8 cellular contexts compared by ENCODE assay signal in the genomic region with DNA sequence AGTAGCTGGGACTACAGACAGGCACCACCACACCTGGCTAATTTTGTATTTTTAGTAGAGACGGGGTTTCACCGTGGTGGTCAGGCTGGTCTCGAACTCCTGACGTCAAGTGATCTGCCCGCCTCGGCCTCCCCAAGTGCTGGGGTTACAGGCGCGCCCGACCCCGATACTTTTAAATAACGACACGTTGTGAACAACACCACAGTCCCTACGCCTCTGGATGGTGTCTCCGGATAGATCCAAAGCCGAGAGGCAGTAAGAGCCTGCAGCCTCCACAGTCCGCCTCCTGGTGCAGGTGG. TPM values are rescaled to one million over a fixed set of nuclear protein-coding genes. Genes with fewer than 3 reads are reported as not detected.
DNase-seq lines count a peak whose midpoint lies in the region; ATAC-seq, FAIRE-seq and TF ChIP-seq lines count a peak whose summit lies in the region.
"Not testable (repeated sequence)": the region's sequence is repeated elsewhere in the genome, so short reads cannot be mapped to it uniquely, and the experiment has no call there.

No MANE protein-coding gene starts in this region.

- peaks cover 28% of the 10 kb centered on the region for H3K36me3 ChIP-seq in HUES48 (ENCODE audit: control insufficient read depth, insufficient read depth, low read length)
- not testable (repeated sequence) for H3K36me3 ChIP-seq in GM12878 (ENCODE audit: control insufficient read depth in 2 of 2, insufficient read depth in 2 of 2, low read length in 1 of 2); fibroblast of lung (ENCODE audit: control insufficient read depth, insufficient read depth, low read length); upper lobe of right lung

- not testable (repeated sequence) for H3K4me1 Mint-ChIP-seq in T-helper 2 cell treated with Interferon-gamma antibody and Interleukin-4, amounts not matched to agents 5 μg/mL and 100 μg/mL, for 36 hours (ENCODE audit: low read depth)
- H3K4me1 Mint-ChIP-seq in progenitor cell of endocrine pancreas (ENCODE audit: low read depth) = peaks cover 17% of the 10 kb centered on the region

- CTCF ChIA-PET in GM12878 (lab: Yijun Ruan, JAX) = interaction anchor here (0.9 to 1.5 kb wide), 4 partner anchors 15 to 319 kb away, joined by 3 to 5 read pairs (median 4); no protein-coding TSS in a partner anchor

- H3K9ac ChIP-seq in HUES48 (ENCODE audit: low read depth, low read length) (peak overlapping the region; percentile 70), GM12878 (ENCODE audit: control insufficient read depth, insufficient read depth, low read length) (peak overlapping the region; percentile 58), fibroblast of lung (ENCODE audit: insufficient read depth, low read length) (peak overlapping the region; percentile 69)

- H3K4me3 ChIP-seq in HUES48 (ENCODE audit: low read depth, low read length) (peak overlapping the region; percentile 74), GM12878 (peak overlapping the region; percentile 72), fibroblast of lung (replicated peaks in 1 of 4; ENCODE audit: control extremely low read depth in 1 of 4, insufficient read depth in 1 of 4, low read depth in 3 of 4, low read length in 4 of 4) (peak overlapping the region; percentile 42 to 78 (median 56)), lower leg skin (ENCODE audit: low read depth, poor library complexity, severe bottlenecking) (peak overlapping the region; percentile 51), upper lobe of right lung (peak overlapping the region; percentile 82)

- H3K79me2 ChIP-seq in GM12878 (ENCODE audit: control insufficient read depth, insufficient read depth, low read length) (peaks cover 14% of the 10 kb centered on the region), fibroblast of lung (ENCODE audit: control insufficient read depth, insufficient read depth, low read length) (peaks cover 26% of the 10 kb centered on the region)

- H3K4me2 ChIP-seq in GM12878 (ENCODE audit: control insufficient read depth, insufficient read depth) (peak overlapping the region; percentile 75), fibroblast of lung (ENCODE audit: extremely low read depth, insufficient read depth, low read length) (peak overlapping the region; percentile 66)

- peak; percentile 47 for DNase-seq in G401 (ENCODE audit: low spot score)
- DNase-seq in T-helper 2 cell treated with Interferon-gamma antibody and Interleukin-4, amounts not matched to agents 5 μg/mL and 100 μg/mL, for 36 hours (ENCODE audit: low spot score); GM12878 (ENCODE audit: low read depth, low spot score); fibroblast of lung (ENCODE audit: low read depth in 2 of 2); lower leg skin (ENCODE audit: low spot score in 2 of 2); progenitor cell of endocrine pancreas (ENCODE audit: low spot score, unreplicated experiment); upper lobe of right lung: not testable (repeated sequence)

- not testable (repeated sequence) for H3K4me1 ChIP-seq in HUES48 (ENCODE audit: control insufficient read depth, insufficient read depth, low read length); GM12878 (ENCODE audit: control insufficient read depth, insufficient read depth, low read length); fibroblast of lung (ENCODE audit: control insufficient read depth, extremely low read depth, insufficient read depth, low read length); upper lobe of right lung

- not testable (repeated sequence) for BruUV-seq in GM12878 (replicated peaks; lab: Mats Ljungman, UMichigan)

- RAD21 ChIA-PET in GM12878 (lab: Charles Lee; ENCODE audit: unreplicated experiment) = not testable (repeated sequence)

- not testable (repeated sequence) for H3K27me3 Mint-ChIP-seq in T-helper 2 cell treated with Interferon-gamma antibody and Interleukin-4, amounts not matched to agents 5 μg/mL and 100 μg/mL, for 36 hours (ENCODE audit: low read depth); progenitor cell of endocrine pancreas

- not testable (repeated sequence) for TF ChIP-seq EP300 in GM12878 (IDR thresholded peaks at IDR 0.05; ENCODE audit: borderline replicate concordance in 1 of 2, control insufficient read depth in 1 of 2, low read depth in 2 of 2, low read length in 2 of 2)

- H2AFZ ChIP-seq in GM12878 (ENCODE audit: control insufficient read depth, low read depth, low read length) = peak overlapping the region; percentile 79
- H2AFZ ChIP-seq in fibroblast of lung (ENCODE audit: low read length) = peak overlapping the region; percentile 24

- not testable (repeated sequence) for H4K20me1 ChIP-seq in GM12878 (ENCODE audit: control insufficient read depth, insufficient read depth); fibroblast of lung (ENCODE audit: control insufficient read depth, extremely low read depth, insufficient read depth, low read length)

- H3K4me3 Mint-ChIP-seq in T-helper 2 cell treated with Interferon-gamma antibody and Interleukin-4, amounts not matched to agents 5 μg/mL and 100 μg/mL, for 36 hours = peak overlapping the region; percentile 78
- H3K4me3 Mint-ChIP-seq in progenitor cell of endocrine pancreas (ENCODE audit: low read depth) = peak overlapping the region; percentile 78

- TF ChIP-seq POLR2A in GM12878 (IDR thresholded peaks at IDR 0.05; ENCODE audit: low read depth, low read length); lower leg skin (IDR thresholded peaks at IDR 0.05): not testable (repeated sequence)

- peaks cover 21% of the 10 kb centered on the region for H3K36me3 Mint-ChIP-seq in T-helper 2 cell treated with Interferon-gamma antibody and Interleukin-4, amounts not matched to agents 5 μg/mL and 100 μg/mL, for 36 hours (ENCODE audit: low read depth)
- peaks cover 10% of the 10 kb centered on the region for H3K36me3 Mint-ChIP-seq in progenitor cell of endocrine pancreas (ENCODE audit: insufficient read depth)

- ATAC-seq in GM12878 = peak; percentile 42
- not testable (repeated sequence) for ATAC-seq in upper lobe of right lung

- H3K9me3 Mint-ChIP-seq in T-helper 2 cell treated with Interferon-gamma antibody and Interleukin-4, amounts not matched to agents 5 μg/mL and 100 μg/mL, for 36 hours; progenitor cell of endocrine pancreas (ENCODE audit: low read depth): not testable (repeated sequence)

- WGBS in GM12878 (ENCODE audit: insufficient coverage, insufficient replicate concordance, low lambda C conversion rate, missing lambda C conversion rate) = 5% methylated on average over 16 of the region's 16 CpGs
- WGBS in lower leg skin, 2 donors = 10 to 17% methylated on average over 15 to 16 of the region's 16 CpGs

- SMC1A ChIA-PET in GM12878 (lab: Charles Lee; ENCODE audit: uncharacterized antibody, unreplicated experiment) = interaction anchor here (1.1 to 1.2 kb wide), 4 partner anchors 10 to 249 kb away, joined by 3 to 6 read pairs (median 4); no protein-coding TSS in a partner anchor

- in situ Hi-C loops in G401 (cut with HindIII; ENCODE audit: low sequenced_read_pairs); GM12878 (cut with MboI): not testable (repeated sequence)

- H3K27ac Mint-ChIP-seq in T-helper 2 cell treated with Interferon-gamma antibody and Interleukin-4, amounts not matched to agents 5 μg/mL and 100 μg/mL, for 36 hours = peak overlapping the region; percentile 20
- H3K27ac Mint-ChIP-seq in progenitor cell of endocrine pancreas = peak overlapping the region; percentile 92

- H3K27me3 ChIP-seq in HUES48 (ENCODE audit: control insufficient read depth, insufficient read depth, low read length); GM12878 (replicated peaks in 1 of 2; ENCODE audit: control insufficient read depth in 2 of 2, insufficient read depth in 2 of 2, low read length in 1 of 2); fibroblast of lung (ENCODE audit: control insufficient read depth, insufficient read depth, low read length); upper lobe of right lung: not testable (repeated sequence)

- H3K27ac ChIP-seq in HUES48 (ENCODE audit: low read depth, low read length) = not testable (repeated sequence)
- H3K27ac ChIP-seq in GM12878 (ENCODE audit: control insufficient read depth, insufficient read depth) = peak overlapping the region; percentile 37
- H3K27ac ChIP-seq in fibroblast of lung (ENCODE audit: insufficient read depth, low read length) = peak overlapping the region; percentile 52
- peak overlapping the region; percentile 74 for H3K27ac ChIP-seq in upper lobe of right lung

- TF ChIP-seq CTCF in GM12878 (IDR thresholded peaks at IDR 0.05 in 2 of 3, conservative IDR thresholded peaks at IDR 0.05 in 1 of 3; ENCODE audit: control insufficient read depth in 2 of 3, extremely low read depth in 1 of 3, insufficient read depth in 1 of 3, low read depth in 3 of 3, low read length in 3 of 3); fibroblast of lung (conservative IDR thresholded peaks at IDR 0.05 in 1 of 2, IDR thresholded peaks at IDR 0.05 in 1 of 2; ENCODE audit: low read depth in 1 of 2, low read length in 2 of 2); lower leg skin (IDR thresholded peaks at IDR 0.05); progenitor cell of endocrine pancreas (IDR thresholded peaks at IDR 0.05; ENCODE audit: unreplicated experiment); upper lobe of right lung (IDR thresholded peaks at IDR 0.05): not testable (repeated sequence)

- not testable (repeated sequence) for H3K9me3 ChIP-seq in HUES48 (ENCODE audit: control insufficient read depth, insufficient read depth, low read length); GM12878 (replicated peaks; ENCODE audit: control insufficient read depth, insufficient read depth, low read length); fibroblast of lung (ENCODE audit: control insufficient read depth, insufficient read depth, low read depth, low read length); upper lobe of right lung

- POLR2A ChIA-PET in GM12878 (lab: Charles Lee) = interaction anchor here (1.3 kb wide), 1 partner anchor 21 kb away, joined by 9 read pairs; a partner anchor contains a TSS

- intact Hi-C loops in GM12878 (cut with micrococcal nuclease; ENCODE audit: unreplicated experiment) = loop anchor here (5.0 kb wide), 1 partner anchor 51 kb away; a partner anchor contains a TSS
- intact Hi-C loops in lower leg skin (cut with DNase I; ENCODE audit: low total_unique reads); upper lobe of right lung (cut with DNase I): not testable (repeated sequence)

- not testable (repeated sequence) for TF ChIP-seq RAD21 in GM12878 (IDR thresholded peaks at IDR 0.05; ENCODE audit: insufficient read depth, low read depth, low read length)

- FAIRE-seq in GM12878 (lab: Jason Lieb, UNC) = not testable (repeated sequence)

RNA-seq across cellular contexts. Expression of a gene that starts 0.8 kb away (rescaled TPM):
- total RNA-seq in G401 (2014; rRNA removed; shearing (Covaris generic)) = 39.4 and 42.0 TPM in 2 replicates
- total RNA-seq in GM12878 (2013; cell fraction: nucleolus; rRNA removed) = 22.6 and 25.4 TPM in 2 replicates
- total RNA-seq in GM12878 (2014; rRNA removed) = 14.6 and 18.8 TPM in 2 replicates
- total RNA-seq in GM12878 (2014; rRNA removed; fragmentation: Illumina TruSeq; extraction: Trizol) = 16.1 and 17.3 TPM in 2 replicates
- 23.6 and 27.9 TPM in 2 replicates for total RNA-seq in GM12878 (2021)
- polyA plus RNA-seq in GM12878 (2011; ENCODE audit: low read depth) = 14.1 TPM
- polyA plus RNA-seq in GM12878 (2011; rRNA removed) = 24.0 and 29.7 TPM in 2 replicates
- 44.3 and 48.0 TPM in 2 replicates for polyA plus RNA-seq in GM12878 (2011; cell fraction: cytosol; rRNA removed)
- 17.3 and 20.9 TPM in 2 replicates for polyA plus RNA-seq in GM12878 (2011; cell fraction: nucleus; rRNA removed)
- polyA plus RNA-seq in GM12878 (2012) = 18.5 and 20.6 TPM in 2 replicates
- 21.8 and 24.0 TPM in 2 replicates for polyA plus RNA-seq in GM12878 (2014; fragmentation: Illumina TruSeq; extraction: Trizol)
- 1 to 10 TPM; 2.9 to 6.2 TPM for polyA plus RNA-seq in GM12878 (2014; fragmentation: Nextera tagmentation; extraction: Ambion mirVana)
- 20.4 and 25.9 TPM in 2 replicates for polyA plus RNA-seq in GM12878 (2014; rRNA removed)
- polyA plus RNA-seq in GM12878 (2016; fragmentation: Nextera tagmentation; extraction: Ambion mirVana) = 10 to 100 TPM; 14.3 to 16.8 TPM
- polyA minus RNA-seq in GM12878 (2011; rRNA and poly(A)+ RNA removed) = 59.7 and 62.1 TPM in 2 replicates
- polyA minus RNA-seq in GM12878 (2011; cell fraction: cytosol; rRNA and poly(A)+ RNA removed) = 13.5 and 14.9 TPM in 2 replicates
- polyA minus RNA-seq in GM12878 (2011; cell fraction: nucleus; rRNA and poly(A)+ RNA removed) = 8.7 and 12.3 TPM in 2 replicates
- 7.6 and 16.4 TPM in 2 replicates for total RNA-seq in fibroblast of lung
- 38.2 and 54.7 TPM in 2 replicates for polyA plus RNA-seq in fibroblast of lung
- polyA plus RNA-seq in fibroblast of lung (2012) = 25.1 and 37.4 TPM in 2 replicates
- polyA minus RNA-seq in fibroblast of lung (ENCODE audit: low replicate concordance) = 51.5 and 73.5 TPM in 2 replicates
- 100 to 1,000 TPM in 1 of 4 donors, 10 to 100 TPM in 3; 75.2 to 111 (median 78.8) TPM for total RNA-seq in lower leg skin
- total RNA-seq in progenitor cell of endocrine pancreas = 27.2 and 28.0 TPM in 2 replicates
- 11.9 TPM for total RNA-seq in upper lobe of right lung

RNA-seq across cellular contexts. Expression of a gene that starts 17.0 kb away (rescaled TPM):
- 17.3 and 32.6 TPM in 2 replicates for total RNA-seq in G401 (2014; rRNA removed; shearing (Covaris generic))
- 75.2 and 78.3 TPM in 2 replicates for total RNA-seq in GM12878 (2013; cell fraction: nucleolus; rRNA removed)
- total RNA-seq in GM12878 (2014; rRNA removed) (12.0 and 12.2 TPM in 2 replicates), GM12878 (2014; rRNA removed; fragmentation: Illumina TruSeq; extraction: Trizol) (10.2 and 11.2 TPM in 2 replicates), GM12878 (2021) (43.0 and 48.0 TPM in 2 replicates), fibroblast of lung (10.8 and 14.7 TPM in 2 replicates), lower leg skin (10 to 100 TPM; 25.6 to 44.2 (median 29.4) TPM), progenitor cell of endocrine pancreas (75.2 and 87.4 TPM in 2 replicates), upper lobe of right lung (79.5 TPM)
- 7.2 TPM for polyA plus RNA-seq in GM12878 (2011; ENCODE audit: low read depth)
- polyA plus RNA-seq in GM12878 (2011; rRNA removed) (13.0 and 15.4 TPM in 2 replicates), GM12878 (2014; fragmentation: Illumina TruSeq; extraction: Trizol) (13.9 and 15.5 TPM in 2 replicates), GM12878 (2014; fragmentation: Nextera tagmentation; extraction: Ambion mirVana) (1 to 10 TPM; 1.9 to 2.0 TPM), GM12878 (2014; rRNA removed) (13.5 and 16.1 TPM in 2 replicates), GM12878 (2016; fragmentation: Nextera tagmentation; extraction: Ambion mirVana) (10 to 100 TPM; 15.8 to 16.8 TPM), fibroblast of lung (32.8 and 41.3 TPM in 2 replicates)
- 13.6 and 15.0 TPM in 2 replicates for polyA plus RNA-seq in GM12878 (2011; cell fraction: cytosol; rRNA removed)
- polyA plus RNA-seq in GM12878 (2011; cell fraction: nucleus; rRNA removed) = 15.6 and 16.9 TPM in 2 replicates
- 18.0 and 24.0 TPM in 2 replicates for polyA plus RNA-seq in GM12878 (2012)
- polyA minus RNA-seq in GM12878 (2011; rRNA and poly(A)+ RNA removed) = 67.3 and 122 TPM in 2 replicates
- 15.9 and 30.5 TPM in 2 replicates for polyA minus RNA-seq in GM12878 (2011; cell fraction: cytosol; rRNA and poly(A)+ RNA removed)
- 36.3 and 54.1 TPM in 2 replicates for polyA minus RNA-seq in GM12878 (2011; cell fraction: nucleus; rRNA and poly(A)+ RNA removed)
- polyA plus RNA-seq in fibroblast of lung (2012) = 34.7 and 42.9 TPM in 2 replicates
- polyA minus RNA-seq in fibroblast of lung (ENCODE audit: low replicate concordance) = 250 and 414 TPM in 2 replicates

RNA-seq across cellular contexts. Expression of a gene that starts 20.5 kb away (rescaled TPM):
- 36.1 and 39.9 TPM in 2 replicates for total RNA-seq in G401 (2014; rRNA removed; shearing (Covaris generic))
- total RNA-seq in GM12878 (2013; cell fraction: nucleolus; rRNA removed) = 28.8 and 31.2 TPM in 2 replicates
- total RNA-seq in GM12878 (2014; rRNA removed) = 32.9 and 37.3 TPM in 2 replicates
- 10.1 and 11.9 TPM in 2 replicates for total RNA-seq in GM12878 (2014; rRNA removed; fragmentation: Illumina TruSeq; extraction: Trizol)
- total RNA-seq in GM12878 (2021) = 47.7 and 49.1 TPM in 2 replicates
- 13.8 TPM for polyA plus RNA-seq in GM12878 (2011; ENCODE audit: low read depth)
- polyA plus RNA-seq in GM12878 (2011; rRNA removed) = 7.0 and 31.6 TPM in 2 replicates
- 24.3 and 27.8 TPM in 2 replicates for polyA plus RNA-seq in GM12878 (2011; cell fraction: cytosol; rRNA removed)
- 40.0 and 46.3 TPM in 2 replicates for polyA plus RNA-seq in GM12878 (2011; cell fraction: nucleus; rRNA removed)
- 20.9 and 22.6 TPM in 2 replicates for polyA plus RNA-seq in GM12878 (2012)
- 28.0 and 48.2 TPM in 2 replicates for polyA plus RNA-seq in GM12878 (2014; fragmentation: Illumina TruSeq; extraction: Trizol)
- polyA plus RNA-seq in GM12878 (2014; fragmentation: Nextera tagmentation; extraction: Ambion mirVana) = 1 to 10 TPM; 2.4 to 5.0 TPM
- 27.3 and 33.1 TPM in 2 replicates for polyA plus RNA-seq in GM12878 (2014; rRNA removed)
- 10 to 100 TPM; 53.3 to 55.6 TPM for polyA plus RNA-seq in GM12878 (2016; fragmentation: Nextera tagmentation; extraction: Ambion mirVana)
- polyA minus RNA-seq in GM12878 (2011; rRNA and poly(A)+ RNA removed) = 29.4 and 35.0 TPM in 2 replicates
- 10.4 and 15.1 TPM in 2 replicates for polyA minus RNA-seq in GM12878 (2011; cell fraction: cytosol; rRNA and poly(A)+ RNA removed)
- 25.1 and 40.4 TPM in 2 replicates for polyA minus RNA-seq in GM12878 (2011; cell fraction: nucleus; rRNA and poly(A)+ RNA removed)
- 7.4 and 10.0 TPM in 2 replicates for total RNA-seq in fibroblast of lung
- 9.3 and 14.2 TPM in 2 replicates for polyA plus RNA-seq in fibroblast of lung
- polyA plus RNA-seq in fibroblast of lung (2012) = 9.3 and 16.2 TPM in 2 replicates
- 43.1 and 75.2 TPM in 2 replicates for polyA minus RNA-seq in fibroblast of lung (ENCODE audit: low replicate concordance)
- 10 to 100 TPM; 27.7 to 48.3 (median 37.7) TPM for total RNA-seq in lower leg skin
- total RNA-seq in progenitor cell of endocrine pancreas = 39.8 and 43.2 TPM in 2 replicates
- total RNA-seq in upper lobe of right lung = 23.0 TPM

RNA-seq across cellular contexts. Expression of a gene that starts 50.5 kb away (rescaled TPM):
- 87.4 and 182 TPM in 2 replicates for total RNA-seq in G401 (2014; rRNA removed; shearing (Covaris generic))
- total RNA-seq in GM12878 (2013; cell fraction: nucleolus; rRNA removed) = 72.1 and 79.7 TPM in 2 replicates
- total RNA-seq in GM12878 (2014; rRNA removed) = 40.8 and 53.9 TPM in 2 replicates
- total RNA-seq in GM12878 (2014; rRNA removed; fragmentation: Illumina TruSeq; extraction: Trizol) = 59.9 and 65.3 TPM in 2 replicates
- total RNA-seq in GM12878 (2021) = 68.2 and 72.0 TPM in 2 replicates
- polyA plus RNA-seq in GM12878 (2011; ENCODE audit: low read depth) = 37.5 TPM
- polyA plus RNA-seq in GM12878 (2011; rRNA removed) = 87.1 and 108 TPM in 2 replicates
- 34.3 and 46.0 TPM in 2 replicates for polyA plus RNA-seq in GM12878 (2011; cell fraction: cytosol; rRNA removed)
- polyA plus RNA-seq in GM12878 (2011; cell fraction: nucleus; rRNA removed) = 47.0 and 56.4 TPM in 2 replicates
- 45.5 and 52.9 TPM in 2 replicates for polyA plus RNA-seq in GM12878 (2012)
- 67.4 and 72.0 TPM in 2 replicates for polyA plus RNA-seq in GM12878 (2014; fragmentation: Illumina TruSeq; extraction: Trizol)
- 100 to 1,000 TPM in 1 of 2 experiments, 10 to 100 TPM in 1; 83.4 to 107 TPM for polyA plus RNA-seq in GM12878 (2014; fragmentation: Nextera tagmentation; extraction: Ambion mirVana)
- 67.1 and 79.0 TPM in 2 replicates for polyA plus RNA-seq in GM12878 (2014; rRNA removed)
- 10 to 100 TPM; 90.7 to 91.3 TPM for polyA plus RNA-seq in GM12878 (2016; fragmentation: Nextera tagmentation; extraction: Ambion mirVana)
- 20.7 and 26.4 TPM in 2 replicates for polyA minus RNA-seq in GM12878 (2011; rRNA and poly(A)+ RNA removed)
- polyA minus RNA-seq in GM12878 (2011; cell fraction: cytosol; rRNA and poly(A)+ RNA removed) = 13.1 and 18.4 TPM in 2 replicates
- polyA minus RNA-seq in GM12878 (2011; cell fraction: nucleus; rRNA and poly(A)+ RNA removed) = 12.3 and 22.7 TPM in 2 replicates
- total RNA-seq in fibroblast of lung = 31.7 and 40.6 TPM in 2 replicates
- polyA plus RNA-seq in fibroblast of lung = 62.8 and 70.2 TPM in 2 replicates
- 68.8 and 70.2 TPM in 2 replicates for polyA plus RNA-seq in fibroblast of lung (2012)
- polyA minus RNA-seq in fibroblast of lung (ENCODE audit: low replicate concordance) = 1.8 and 2.2 TPM in 2 replicates
- 10 to 100 TPM; 69.7 to 99.5 (median 84.0) TPM for total RNA-seq in lower leg skin
- 79.9 and 109 TPM in 2 replicates for total RNA-seq in progenitor cell of endocrine pancreas
- 55.5 TPM for total RNA-seq in upper lobe of right lung

RNA-seq across cellular contexts. Expression of a gene that starts 50.6 kb away (rescaled TPM):
- total RNA-seq in G401 (2014; rRNA removed; shearing (Covaris generic)) = 54.1 and 71.0 TPM in 2 replicates
- total RNA-seq in GM12878 (2013; cell fraction: nucleolus; rRNA removed) = 24.1 and 26.7 TPM in 2 replicates
- 43.3 and 48.9 TPM in 2 replicates for total RNA-seq in GM12878 (2014; rRNA removed)
- total RNA-seq in GM12878 (2014; rRNA removed; fragmentation: Illumina TruSeq; extraction: Trizol) = 19.1 and 22.4 TPM in 2 replicates
- total RNA-seq in GM12878 (2021) = 25.7 and 26.9 TPM in 2 replicates
- polyA plus RNA-seq in GM12878 (2011; ENCODE audit: low read depth) = 10.6 TPM
- polyA plus RNA-seq in GM12878 (2011; rRNA removed) = 30.3 and 34.2 TPM in 2 replicates
- 32.6 and 34.1 TPM in 2 replicates for polyA plus RNA-seq in GM12878 (2011; cell fraction: cytosol; rRNA removed)
- 18.5 and 23.9 TPM in 2 replicates for polyA plus RNA-seq in GM12878 (2011; cell fraction: nucleus; rRNA removed)
- 18.2 and 19.4 TPM in 2 replicates for polyA plus RNA-seq in GM12878 (2012)
- 16.5 and 18.7 TPM in 2 replicates for polyA plus RNA-seq in GM12878 (2014; fragmentation: Illumina TruSeq; extraction: Trizol)
- 1 to 10 TPM; 2.3 to 6.0 TPM for polyA plus RNA-seq in GM12878 (2014; fragmentation: Nextera tagmentation; extraction: Ambion mirVana)
- 26.3 and 34.1 TPM in 2 replicates for polyA plus RNA-seq in GM12878 (2014; rRNA removed)
- polyA plus RNA-seq in GM12878 (2016; fragmentation: Nextera tagmentation; extraction: Ambion mirVana) = 10 to 100 TPM; 41.0 to 41.8 TPM
- polyA minus RNA-seq in GM12878 (2011; rRNA and poly(A)+ RNA removed) = 22.7 and 24.3 TPM in 2 replicates
- 11.4 and 11.9 TPM in 2 replicates for polyA minus RNA-seq in GM12878 (2011; cell fraction: cytosol; rRNA and poly(A)+ RNA removed)
- polyA minus RNA-seq in GM12878 (2011; cell fraction: nucleus; rRNA and poly(A)+ RNA removed) = 18.3 and 31.4 TPM in 2 replicates
- total RNA-seq in fibroblast of lung = 17.5 and 21.1 TPM in 2 replicates
- polyA plus RNA-seq in fibroblast of lung = 10.4 and 12.7 TPM in 2 replicates
- polyA plus RNA-seq in fibroblast of lung (2012) = 11.4 and 14.7 TPM in 2 replicates
- polyA minus RNA-seq in fibroblast of lung (ENCODE audit: low replicate concordance) = 4.0 and 8.8 TPM in 2 replicates
- total RNA-seq in lower leg skin = 10 to 100 TPM; 28.9 to 44.9 (median 35.8) TPM
- 14.5 and 17.9 TPM in 2 replicates for total RNA-seq in progenitor cell of endocrine pancreas
- 12.1 TPM for total RNA-seq in upper lobe of right lung
